Comparison of ENCODE assay signal across 8 cellular contexts in the genomic region with DNA sequence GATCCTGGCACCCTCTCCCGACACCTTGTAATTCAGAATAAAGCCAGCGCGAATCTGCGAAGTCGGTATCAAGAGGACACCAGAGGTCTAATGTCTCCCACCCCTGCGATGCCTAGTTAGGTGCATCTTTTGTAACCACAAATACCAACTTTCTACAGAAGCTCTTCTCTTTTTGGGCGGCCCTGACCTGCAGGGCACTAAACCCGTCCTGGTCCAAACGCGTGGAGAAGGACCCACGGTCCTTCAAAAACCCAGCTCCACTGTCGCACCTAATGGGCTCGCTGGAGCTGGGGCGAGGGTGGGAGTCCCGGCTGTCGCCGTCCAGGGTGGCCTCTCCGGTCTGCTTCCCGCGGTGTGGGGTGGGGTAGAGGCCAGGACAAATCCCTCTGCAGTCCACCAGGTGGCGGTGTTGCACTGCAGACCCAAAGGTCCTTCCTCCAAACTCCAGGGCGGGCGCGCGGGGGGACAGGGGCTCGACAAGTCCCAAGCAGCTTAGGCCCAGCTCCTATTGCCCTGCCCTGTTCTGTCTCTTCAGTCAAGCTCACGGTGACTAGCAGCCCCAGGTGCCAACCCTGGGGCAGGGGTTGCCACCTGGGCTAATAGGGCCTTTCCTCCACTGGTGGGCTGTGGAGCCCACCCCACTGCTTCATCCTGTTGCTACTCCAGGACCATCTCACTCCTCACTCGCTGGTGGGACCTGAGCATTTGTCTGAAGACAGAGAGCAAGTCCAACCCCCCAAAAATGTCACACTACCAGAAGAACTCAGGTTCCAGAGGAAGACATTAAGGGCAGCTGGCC. TPM values are rescaled to one million over a fixed set of nuclear protein-coding genes. Genes with fewer than 3 reads are reported as not detected.
DNase-seq lines count a peak whose midpoint lies in the region; ATAC-seq and TF ChIP-seq lines count a peak whose summit lies in the region.

No MANE protein-coding gene starts in this region.

- DNase-seq in EH (ENCODE audit: low read depth) (peak; percentile 75), HuH-7 (ENCODE audit: low spot score) (peak; percentile 96), RKO (ENCODE audit: low spot score) (peak; percentile 78), fibroblast of the aortic adventitia (ENCODE audit: low read depth) (peak; percentile 74), neural crest cell (ENCODE audit: low read depth, low spot score) (peak; percentile 95)
- DNase-seq in activated T-helper 1 cell treated with anti-CD3 and anti-CD28 coated beads, Interleukin-12 subunit alpha, Interleukin-12 subunit beta, Interleukin-2, Interleukin-4 antibody, amounts not matched to agents 30 ng/mL and 10 ng/mL and 1 ng/mL, durations not matched to agents 14 hours and 24 hours and 36 hours (ENCODE audit: low spot score), result peak; percentile 70
- peak; percentile 79 to 80 for DNase-seq in stimulated activated naive CD8-positive, alpha-beta T cell treated with anti-CD3 and anti-CD28 coated beads, Interleukin-15, amount 100 ng/mL, for 72 hours

- TF ChIP-seq CTCF in fibroblast of the aortic adventitia (IDR thresholded peaks at IDR 0.05; ENCODE audit: insufficient read depth, low read length) (peak; percentile 89), neural crest cell (conservative IDR thresholded peaks at IDR 0.05) (peak; percentile 98)

- H3K27me3 Mint-ChIP-seq in activated T-helper 1 cell treated with anti-CD3 and anti-CD28 coated beads, Interleukin-12 subunit alpha, Interleukin-12 subunit beta, Interleukin-2, Interleukin-4 antibody, amounts not matched to agents 30 ng/mL and 10 ng/mL and 1 ng/mL, durations not matched to agents 14 hours and 24 hours and 36 hours (ENCODE audit: insufficient read depth), result peaks cover 47% of the 10 kb centered on the region
- peaks cover 77% of the 10 kb centered on the region for H3K27me3 Mint-ChIP-seq in neural crest cell (ENCODE audit: low read depth)
- H3K27me3 Mint-ChIP-seq in stimulated activated naive CD8-positive, alpha-beta T cell treated with anti-CD3 and anti-CD28 coated beads, Interleukin-15, amount 100 ng/mL, for 72 hours, result peaks cover 84% of the 10 kb centered on the region

- no peaks in the 10 kb centered on the region for H3K9me3 Mint-ChIP-seq in activated T-helper 1 cell treated with anti-CD3 and anti-CD28 coated beads, Interleukin-12 subunit alpha, Interleukin-12 subunit beta, Interleukin-2, Interleukin-4 antibody, amounts not matched to agents 30 ng/mL and 10 ng/mL and 1 ng/mL, durations not matched to agents 14 hours and 24 hours and 36 hours
- no peaks in the 10 kb centered on the region for H3K9me3 Mint-ChIP-seq in neural crest cell
- H3K9me3 Mint-ChIP-seq in stimulated activated naive CD8-positive, alpha-beta T cell treated with anti-CD3 and anti-CD28 coated beads, Interleukin-15, amount 100 ng/mL, for 72 hours, result no peaks in the 10 kb centered on the region

- peak; percentile 67 for ATAC-seq in stimulated activated naive CD8-positive, alpha-beta T cell treated with anti-CD3 and anti-CD28 coated beads, Interleukin-15, amount 100 ng/mL, for 72 hours
- no peak for ATAC-seq in GM18858 (IDR thresholded peaks at IDR 0.05; ENCODE audit: unreplicated experiment)

- intact Hi-C loops in activated T-helper 1 cell treated with anti-CD3 and anti-CD28 coated beads, Interleukin-12 subunit alpha, Interleukin-12 subunit beta, Interleukin-2, Interleukin-4 antibody, amounts not matched to agents 30 ng/mL and 10 ng/mL and 1 ng/mL, durations not matched to agents 14 hours and 24 hours and 36 hours (cut with micrococcal nuclease), result loop anchor here (1.0 to 5.0 kb wide), 7 partner anchors 14 to 216 kb away; partner anchors contain the start of genes ESPN and GPR153

- H3K4me1 Mint-ChIP-seq in activated T-helper 1 cell treated with anti-CD3 and anti-CD28 coated beads, Interleukin-12 subunit alpha, Interleukin-12 subunit beta, Interleukin-2, Interleukin-4 antibody, amounts not matched to agents 30 ng/mL and 10 ng/mL and 1 ng/mL, durations not matched to agents 14 hours and 24 hours and 36 hours (ENCODE audit: low read depth), result peaks cover 5% of the 10 kb centered on the region
- peaks cover 16% of the 10 kb centered on the region for H3K4me1 Mint-ChIP-seq in neural crest cell
- H3K4me1 Mint-ChIP-seq in stimulated activated naive CD8-positive, alpha-beta T cell treated with anti-CD3 and anti-CD28 coated beads, Interleukin-15, amount 100 ng/mL, for 72 hours, result peaks cover 25% of the 10 kb centered on the region

- H3K4me3 ChIP-seq in fibroblast of the aortic adventitia (ENCODE audit: low read depth, low read length), result no peak overlapping the region

- H3K27ac Mint-ChIP-seq in activated T-helper 1 cell treated with anti-CD3 and anti-CD28 coated beads, Interleukin-12 subunit alpha, Interleukin-12 subunit beta, Interleukin-2, Interleukin-4 antibody, amounts not matched to agents 30 ng/mL and 10 ng/mL and 1 ng/mL, durations not matched to agents 14 hours and 24 hours and 36 hours, result peak overlapping the region; percentile 78
- peak overlapping the region; percentile 90 for H3K27ac Mint-ChIP-seq in neural crest cell (ENCODE audit: unreplicated experiment)
- peak overlapping the region in 1 of 2 donors; percentile 14 for H3K27ac Mint-ChIP-seq in stimulated activated naive CD8-positive, alpha-beta T cell treated with anti-CD3 and anti-CD28 coated beads, Interleukin-15, amount 100 ng/mL, for 72 hours

- H3K4me3 Mint-ChIP-seq in activated T-helper 1 cell treated with anti-CD3 and anti-CD28 coated beads, Interleukin-12 subunit alpha, Interleukin-12 subunit beta, Interleukin-2, Interleukin-4 antibody, amounts not matched to agents 30 ng/mL and 10 ng/mL and 1 ng/mL, durations not matched to agents 14 hours and 24 hours and 36 hours, result peak overlapping the region; percentile 77
- H3K4me3 Mint-ChIP-seq in neural crest cell, result peak overlapping the region; percentile 94
- peak overlapping the region; percentile 77 to 85 for H3K4me3 Mint-ChIP-seq in stimulated activated naive CD8-positive, alpha-beta T cell treated with anti-CD3 and anti-CD28 coated beads, Interleukin-15, amount 100 ng/mL, for 72 hours

- no peaks in the 10 kb centered on the region for H3K36me3 Mint-ChIP-seq in activated T-helper 1 cell treated with anti-CD3 and anti-CD28 coated beads, Interleukin-12 subunit alpha, Interleukin-12 subunit beta, Interleukin-2, Interleukin-4 antibody, amounts not matched to agents 30 ng/mL and 10 ng/mL and 1 ng/mL, durations not matched to agents 14 hours and 24 hours and 36 hours (ENCODE audit: low read depth)
- no peaks in the 10 kb centered on the region for H3K36me3 Mint-ChIP-seq in neural crest cell (ENCODE audit: low read depth)

RNA-seq across cellular contexts. Expression of gene HES3, which starts 2.7 kb away (rescaled TPM):
- total RNA-seq in activated T-helper 1 cell treated with anti-CD3 and anti-CD28 coated beads, Interleukin-12 subunit alpha, Interleukin-12 subunit beta, Interleukin-2, Interleukin-4 antibody, amounts not matched to agents 30 ng/mL and 10 ng/mL and 1 ng/mL, durations not matched to agents 14 hours and 24 hours and 36 hours, result not detected in 2 replicates
- total RNA-seq in fibroblast of the aortic adventitia (ENCODE audit: low replicate concordance) (not detected in 2 replicates), neural crest cell (23.6 and 25.2 TPM in 2 replicates)

RNA-seq across cellular contexts. Expression of gene ICMT, which starts 10.9 kb away (rescaled TPM):
- total RNA-seq in activated T-helper 1 cell treated with anti-CD3 and anti-CD28 coated beads, Interleukin-12 subunit alpha, Interleukin-12 subunit beta, Interleukin-2, Interleukin-4 antibody, amounts not matched to agents 30 ng/mL and 10 ng/mL and 1 ng/mL, durations not matched to agents 14 hours and 24 hours and 36 hours, result 65.0 and 65.9 TPM in 2 replicates
- total RNA-seq in fibroblast of the aortic adventitia (ENCODE audit: low replicate concordance) (53.5 and 99.1 TPM in 2 replicates), neural crest cell (85.4 and 92.8 TPM in 2 replicates)

RNA-seq across cellular contexts. Expression of gene GPR153, which starts 14.2 kb away (rescaled TPM):
- 1.4 and 1.6 TPM in 2 replicates for total RNA-seq in activated T-helper 1 cell treated with anti-CD3 and anti-CD28 coated beads, Interleukin-12 subunit alpha, Interleukin-12 subunit beta, Interleukin-2, Interleukin-4 antibody, amounts not matched to agents 30 ng/mL and 10 ng/mL and 1 ng/mL, durations not matched to agents 14 hours and 24 hours and 36 hours
- total RNA-seq in fibroblast of the aortic adventitia (ENCODE audit: low replicate concordance), result 9.9 and 10.9 TPM in 2 replicates
- 28.1 and 28.7 TPM in 2 replicates for total RNA-seq in neural crest cell

RNA-seq across cellular contexts. Expression of gene RNF207, which starts 40.8 kb away (rescaled TPM):
- total RNA-seq in activated T-helper 1 cell treated with anti-CD3 and anti-CD28 coated beads, Interleukin-12 subunit alpha, Interleukin-12 subunit beta, Interleukin-2, Interleukin-4 antibody, amounts not matched to agents 30 ng/mL and 10 ng/mL and 1 ng/mL, durations not matched to agents 14 hours and 24 hours and 36 hours, result 65.8 and 71.6 TPM in 2 replicates
- total RNA-seq in fibroblast of the aortic adventitia (ENCODE audit: low replicate concordance) (7.8 and 42.6 TPM in 2 replicates), neural crest cell (3.8 and 4.9 TPM in 2 replicates)

RNA-seq across cellular contexts. Expression of gene RPL22, which starts 47.3 kb away (rescaled TPM):
- total RNA-seq in activated T-helper 1 cell treated with anti-CD3 and anti-CD28 coated beads, Interleukin-12 subunit alpha, Interleukin-12 subunit beta, Interleukin-2, Interleukin-4 antibody, amounts not matched to agents 30 ng/mL and 10 ng/mL and 1 ng/mL, durations not matched to agents 14 hours and 24 hours and 36 hours, result 421 and 457 TPM in 2 replicates
- total RNA-seq in fibroblast of the aortic adventitia (ENCODE audit: low replicate concordance) (169 and 279 TPM in 2 replicates), neural crest cell (479 and 516 TPM in 2 replicates)

Comparison
In these comparisons a context has a peak if more than half of its experiments do, and no peak if none do; other contexts are left out.
1. RNA of gene HES3, which starts 2.7 kb away (total RNA-seq): 23.6 to 25.2 TPM in neural crest cell; not detected in activated T-helper 1 cell treated with anti-CD3 and anti-CD28 coated beads, Interleukin-12 subunit alpha, Interleukin-12 subunit beta, Interleukin-2, Interleukin-4 antibody, amounts not matched to agents 30 ng/mL and 10 ng/mL and 1 ng/mL, durations not matched to agents 14 hours and 24 hours and 36 hours and not detected in fibroblast of the aortic adventitia; every median in the first group is over 10 times any median in the second.
2. Peak in every context shown above with its lines, with median percentiles within 50 percentile points of each other: DNase-seq and H3K4me3 Mint-ChIP-seq.